In genomic region chr10:29712108-29712507, GRCh38 we compare ENCODE assay signal across 2 cellular contexts.
A peak's percentile ranks its signal among the peaks of the same experiment; 100 is the strongest.
TF ChIP-seq lines count a peak whose summit lies in the region.

No MANE protein-coding gene starts in this region.

TF ChIP-seq in IMR-90, 13 proteins besides CTCF, POLR2A, EP300 and RAD21:
- TF ChIP-seq RFX5 (IDR thresholded peaks at IDR 0.05; ENCODE audit: low read depth, low read length) (no peak), BHLHE40 (IDR thresholded peaks at IDR 0.05; ENCODE audit: low read depth, low read length) (peak; percentile 79), RCOR1 (IDR thresholded peaks at IDR 0.05; ENCODE audit: insufficient replicate concordance, low read length) (peak; percentile 38)

TF ChIP-seq in GM12878, 131 proteins besides CTCF, POLR2A, EP300 and RAD21:
- TF ChIP-seq ATF7 (IDR thresholded peaks at IDR 0.05; ENCODE audit: low read depth) = no peak
- TF ChIP-seq USF2 (IDR thresholded peaks at IDR 0.05; ENCODE audit: borderline replicate concordance, low read depth, low read length) = no peak
- no peak for TF ChIP-seq CHD2 (IDR thresholded peaks at IDR 0.05; ENCODE audit: borderline replicate concordance, low read depth, low read length)
- TF ChIP-seq ZNF24 (IDR thresholded peaks at IDR 0.05) = no peak
- TF ChIP-seq EZH2 (IDR thresholded peaks at IDR 0.05; ENCODE audit: borderline replicate concordance, control insufficient read depth, low read depth, low read length) = no peak
- no peak for TF ChIP-seq STAT3 (IDR thresholded peaks at IDR 0.05; ENCODE audit: low read depth, low read length)
- no peak for TF ChIP-seq IRF4 (IDR thresholded peaks at IDR 0.05; ENCODE audit: low read depth, low read length)
- TF ChIP-seq FOXK2 (IDR thresholded peaks at IDR 0.05) = no peak
- TF ChIP-seq NFIC (IDR thresholded peaks at IDR 0.05; ENCODE audit: low read depth, low read length) = no peak
- TF ChIP-seq NFYA (IDR thresholded peaks at IDR 0.05; ENCODE audit: borderline replicate concordance, low read depth, low read length) = no peak
- no peak for TF ChIP-seq NKRF (conservative IDR thresholded peaks at IDR 0.05)
- no peak for TF ChIP-seq ATF3 (IDR thresholded peaks at IDR 0.05; ENCODE audit: borderline replicate concordance, extremely low read depth, low read depth, low read length)
- no peak for TF ChIP-seq E2F4 (IDR thresholded peaks at IDR 0.05; ENCODE audit: low read depth, low read length)
- no peak for TF ChIP-seq TAF1 (IDR thresholded peaks at IDR 0.05; ENCODE audit: borderline replicate concordance, low read depth, low read length)
- no peak for TF ChIP-seq MXI1 (IDR thresholded peaks at IDR 0.05; ENCODE audit: low read depth, low read length)
- no peak for TF ChIP-seq MYC (IDR thresholded peaks at IDR 0.05; ENCODE audit: insufficient read depth, insufficient read length, insufficient replicate concordance, low read length, severe bottlenecking)
- no peak for TF ChIP-seq NR2F1 (conservative IDR thresholded peaks at IDR 0.05)
